Comparison of ENCODE assay signal across 24 cellular contexts in genomic region chr11:57124460-57124859, GRCh38. TPM values are rescaled to one million over a fixed set of nuclear protein-coding genes. Genes with fewer than 3 reads are reported as not detected.
DNase-seq lines count a peak whose midpoint lies in the region; ATAC-seq, FAIRE-seq and TF ChIP-seq lines count a peak whose summit lies in the region.
"Had no signal": no experiment of that assay in that cellular context is flagged by ENCODE, and none has a peak within 500 bp of the region (broad histone marks: within the 10 kb centered on the region; RNA-seq: fewer than 3 reads in every experiment).

No MANE protein-coding gene starts in this region.

- peak overlapping the region; percentile 74 for H3K27ac ChIP-seq in HUES48 (ENCODE audit: low read depth, low read length)
- H3K27ac ChIP-seq in K562 (ENCODE audit: extremely low read depth, low read depth, low read length): no peak overlapping the region
- H3K27ac ChIP-seq in spleen: peak overlapping the region in 5 of 8 donors; percentile 49 to 65 (median 55)
- H3K27ac ChIP-seq in upper lobe of right lung: no peak overlapping the region

- TF ChIP-seq POLR2A in K562 (conservative IDR thresholded peaks at IDR 0.05): no peak
- TF ChIP-seq POLR2A in spleen (IDR thresholded peaks at IDR 0.05): no peak

- H3K4me2 ChIP-seq in K562 (ENCODE audit: insufficient read depth, low read length): no peak overlapping the region
- H3K4me2 ChIP-seq: SK-N-SH had no signal

- H3K4me3 ChIP-seq in HUES48 (ENCODE audit: low read depth, low read length) (no peak overlapping the region), K562 (no peak overlapping the region), mucosa of descending colon (no peak overlapping the region), spleen (no peak overlapping the region), upper lobe of right lung (no peak overlapping the region)
- H3K4me3 ChIP-seq: HAP-1 had no signal

- in situ Hi-C loops in K562 (cut with MboI): no loop called here

- H3K9ac ChIP-seq in HUES48 (ENCODE audit: low read depth, low read length) (no peak overlapping the region), K562 (ENCODE audit: insufficient read depth in 1 of 2, low read depth in 2 of 2, low read length in 2 of 2) (no peak overlapping the region)
- H3K9ac ChIP-seq: SK-N-SH had no signal

- TF ChIP-seq EP300 in K562 (IDR thresholded peaks at IDR 0.05; ENCODE audit: low read length): no peak

- no TSS peak for BruUV-seq in K562 (replicated peaks; lab: Mats Ljungman, UMichigan)

- TF ChIP-seq CTCF in K562 (IDR thresholded peaks at IDR 0.05 in 2 of 3, conservative IDR thresholded peaks at IDR 0.05 in 1 of 3; ENCODE audit: insufficient read depth in 2 of 3, low read depth in 1 of 3, low read length in 3 of 3): no peak
- TF ChIP-seq CTCF in mucosa of descending colon (IDR thresholded peaks at IDR 0.05): no peak
- no peak for TF ChIP-seq CTCF in spleen (IDR thresholded peaks at IDR 0.05 in 8 of 11, conservative IDR thresholded peaks at IDR 0.05 in 3 of 11)
- TF ChIP-seq CTCF in upper lobe of right lung (IDR thresholded peaks at IDR 0.05): no peak

- no peaks in the 10 kb centered on the region for H3K9me3 ChIP-seq in HUES48 (ENCODE audit: control insufficient read depth, insufficient read depth, low read length)
- no peaks in the 10 kb centered on the region for H3K9me3 ChIP-seq in K562 (replicated peaks; ENCODE audit: control insufficient read depth, insufficient read depth, low read depth, low read length)
- no peaks in the 10 kb centered on the region for H3K9me3 ChIP-seq in mucosa of descending colon
- no peaks in the 10 kb centered on the region for H3K9me3 ChIP-seq in spleen
- no peaks in the 10 kb centered on the region for H3K9me3 ChIP-seq in upper lobe of right lung
- H3K9me3 ChIP-seq: HAP-1, SK-N-SH had no signal

- peak overlapping the region; percentile 70 for H2AFZ ChIP-seq in K562 (ENCODE audit: low read depth, low read length)

- FAIRE-seq in K562 (lab: Jason Lieb, UNC): no peak
- FAIRE-seq: HTR-8/SVneo had no signal

- no peaks in the 10 kb centered on the region for H3K79me2 ChIP-seq in K562 (ENCODE audit: control insufficient read depth, insufficient read depth, low read length)

- POLR2A ChIA-PET in K562 (lab: Yijun Ruan, JAX): interaction anchor here (0.7 to 2.5 kb wide), 2 partner anchors 9 to 124 kb away, joined by 4 to 9 read pairs; no protein-coding TSS in a partner anchor

- ATAC-seq in K562 (no peak), mucosa of descending colon (peak; percentile 51), upper lobe of right lung (no peak)

- H3K36me3 ChIP-seq in HUES48 (ENCODE audit: control insufficient read depth, insufficient read depth, low read length): no peaks in the 10 kb centered on the region
- no peaks in the 10 kb centered on the region for H3K36me3 ChIP-seq in K562 (ENCODE audit: control insufficient read depth, insufficient read depth, low read length)
- no peaks in the 10 kb centered on the region for H3K36me3 ChIP-seq in mucosa of descending colon (ENCODE audit: low read depth)
- H3K36me3 ChIP-seq in spleen: no peaks in the 10 kb centered on the region
- H3K36me3 ChIP-seq in upper lobe of right lung: no peaks in the 10 kb centered on the region
- H3K36me3 ChIP-seq: HAP-1 had no signal

- 59% methylated on average over 7 of the region's 7 CpGs for whole genome bisulfite sequencing in K562 (ENCODE audit: insufficient coverage, low coverage, missing lambda C conversion rate)
- 33 to 42% (median 34%) methylated on average over 7 of the region's 7 CpGs for WGBS in spleen, 5 donors

- H3K9me1 ChIP-seq in K562 (ENCODE audit: control insufficient read depth, insufficient read depth, low read length): no peaks in the 10 kb centered on the region

- CTCF ChIA-PET in K562 (lab: Yijun Ruan, JAX; ENCODE audit: low intra/inter-chr PET ratio): no interaction called here

- TF ChIP-seq RAD21 in K562 (CRISPR knock-in tag; conservative IDR thresholded peaks at IDR 0.05 in 1 of 2, IDR thresholded peaks at IDR 0.05 in 1 of 2): no peak

- no peaks in the 10 kb centered on the region for H3K27me3 ChIP-seq in HUES48 (ENCODE audit: control insufficient read depth, insufficient read depth, low read length)
- H3K27me3 ChIP-seq in K562 (ENCODE audit: control insufficient read depth in 2 of 2, insufficient read depth in 2 of 2, low read length in 2 of 2): no peaks in the 10 kb centered on the region
- peaks cover 0 to 31% (median 0%) of the 10 kb centered on the region in 7 donors for H3K27me3 ChIP-seq in spleen (replicated peaks in 1 of 7)
- peaks cover 7% of the 10 kb centered on the region for H3K27me3 ChIP-seq in upper lobe of right lung

- DNase-seq in K562 (ENCODE audit: extremely low read depth in 1 of 4, low spot score in 3 of 4): no peak
- DNase-seq in mucosa of descending colon: no peak
- DNase-seq in spleen: no peak
- no peak for DNase-seq in nucleus accumbens (lab: John Stamatoyannopoulos, UW)
- no peak for DNase-seq in NCI-H2107 treated with DMSO at 0.1 percent for 48 hours (lab: John Stamatoyannopoulos, UW; ENCODE audit: unreplicated experiment)
- no peak for DNase-seq in upper lobe of right lung
- DNase-seq: CD4-positive, CD25-positive, alpha-beta regulatory T cell; COR-L47; DMS 273 treated with DMSO at 0.1 percent for 48 hours; DND-41; MM.1S; NCI-H1092 treated with DMSO at 0.1 percent for 48 hours; NCI-H2081; NCI-H510A; NCI-H748 treated with DMSO at 0.1 percent for 48 hours; NK-92 treated with Interleukin-12 subunit alpha and Interleukin-12 subunit beta, amount 100 ng/mL, for 24 hours; OCI-M1; SHP77 treated with DMSO at 0.1 percent for 48 hours; SK-N-SH had no signal

- intact Hi-C loops in K562 (cut with micrococcal nuclease): no loop called here
- intact Hi-C loops in mucosa of descending colon (cut with DNase I, micrococcal nuclease): no loop called here
- intact Hi-C loops in spleen (cut with DNase I; ENCODE audit: low total_unique reads): loop anchor here (10.0 kb wide), 1 partner anchor 290 kb away; no protein-coding TSS in a partner anchor
- intact Hi-C loops in upper lobe of right lung (cut with DNase I): loop anchor here (5.0 kb wide), 1 partner anchor 123 kb away; no protein-coding TSS in a partner anchor

- no peaks in the 10 kb centered on the region for H4K20me1 ChIP-seq in K562 (replicated peaks; ENCODE audit: control insufficient read depth, insufficient read depth, low read length)

- peaks cover 40% of the 10 kb centered on the region for H3K4me1 ChIP-seq in HUES48 (ENCODE audit: control insufficient read depth, insufficient read depth, low read length)
- H3K4me1 ChIP-seq in K562 (replicated peaks in 1 of 2; ENCODE audit: control insufficient read depth in 2 of 2, insufficient read depth in 2 of 2, low read length in 2 of 2): peaks cover 7 to 47% of the 10 kb centered on the region in 2 experiments; a peak in 3 of 5 replicates
- no peaks in the 10 kb centered on the region for H3K4me1 ChIP-seq in mucosa of descending colon (ENCODE audit: low read depth)
- H3K4me1 ChIP-seq in spleen: peaks cover 3 to 30% (median 13%) of the 10 kb centered on the region in 6 donors
- no peaks in the 10 kb centered on the region for H3K4me1 ChIP-seq in upper lobe of right lung
- H3K4me1 ChIP-seq: HAP-1 had no signal

TF ChIP-seq in K562, 482 proteins besides CTCF, POLR2A, EP300 and RAD21:
- TF ChIP-seq ZNF311 (CRISPR knock-in tag; IDR thresholded peaks at IDR 0.05): no peak
- TF ChIP-seq ZBTB49 (CRISPR knock-in tag; IDR thresholded peaks at IDR 0.05; ENCODE audit: borderline replicate concordance): no peak
- TF ChIP-seq ZNF764 (CRISPR knock-in tag; IDR thresholded peaks at IDR 0.05; ENCODE audit: low read depth): no peak
- no peak for TF ChIP-seq EWSR1 (IDR thresholded peaks at IDR 0.05; ENCODE audit: borderline replicate concordance, low read depth, partially characterized antibody)
- no peak for TF ChIP-seq CTBP1 (IDR thresholded peaks at IDR 0.05; ENCODE audit: borderline replicate concordance)
- no peak for TF ChIP-seq TEAD2 (tag; IDR thresholded peaks at IDR 0.05)
- TF ChIP-seq STAG1 (CRISPR knock-in tag; IDR thresholded peaks at IDR 0.05; ENCODE audit: borderline replicate concordance): no peak

RNA-seq across cellular contexts. Expression of gene LRRC55, which starts 57.3 kb away (rescaled TPM):
- total RNA-seq in K562 (2011; cell fraction: chromatin; rRNA removed; ENCODE audit: low replicate concordance): not detected in 2 replicates
- total RNA-seq in K562 (2011; cell fraction: nucleolus; rRNA removed): not detected in 2 replicates
- not detected in 2 replicates for total RNA-seq in K562 (2011; cell fraction: nucleoplasm; rRNA removed)
- total RNA-seq in K562 (2014; rRNA removed): not detected in 2 replicates
- total RNA-seq in K562 (2014; rRNA removed; fragmentation: Illumina TruSeq; extraction: Trizol): not detected in 2 replicates
- not detected in 2 replicates for total RNA-seq in K562 (2015; rRNA removed; fragmentation: Illumina TruSeq; extraction: Trizol)
- not detected in 2 replicates for total RNA-seq in K562 (2021)
- polyA plus RNA-seq in K562 (2011; rRNA removed): not detected in 2 replicates
- polyA plus RNA-seq in K562 (2011; cell fraction: cytosol; rRNA removed): not detected in 2 replicates
- not detected in 2 replicates for polyA plus RNA-seq in K562 (2011; cell fraction: nucleus; rRNA removed)
- not detected in 2 replicates for polyA plus RNA-seq in K562 (2012)
- not detected in 2 replicates for polyA plus RNA-seq in K562 (2014; fragmentation: Illumina TruSeq; extraction: Trizol)
- not detected for polyA plus RNA-seq in K562 (2014; fragmentation: Nextera tagmentation; extraction: Ambion mirVana)
- not detected in 2 replicates for polyA plus RNA-seq in K562 (2014; rRNA removed)
- not detected in 2 replicates for polyA minus RNA-seq in K562 (2011; rRNA and poly(A)+ RNA removed)
- polyA minus RNA-seq in K562 (2011; cell fraction: cytosol; rRNA and poly(A)+ RNA removed): not detected in 2 replicates
- polyA minus RNA-seq in K562 (2011; cell fraction: nucleus; rRNA and poly(A)+ RNA removed): not detected in 2 replicates
- 1 to 10 TPM in 1 of 3 donors, under 1 TPM in 1, not detected in 1; 0.19 to 1.4 TPM for total RNA-seq in mucosa of descending colon
- 1 to 10 TPM in 2 of 7 donors, under 1 TPM in 4, not detected in 1; 0.51 to 1.5 (median 0.62) TPM for total RNA-seq in spleen
- under 1 TPM; 0.03 to 0.19 (median 0.04) TPM for polyA plus RNA-seq in spleen
- total RNA-seq in upper lobe of right lung: not detected
- total RNA-seq: CD4-positive, CD25-positive, alpha-beta regulatory T cell; G401; LHCN-M2 had no signal
- polyA plus RNA-seq: CD4-positive, CD25-positive, alpha-beta regulatory T cell; SK-N-SH had no signal

Comparison
In these comparisons a context has a peak if more than half of its experiments do, and no peak if none do; other contexts are left out.
1. H3K27ac ChIP-seq: peak in HUES48 (single experiment) and spleen (5 of 8); none in K562 (single experiment) and upper lobe of right lung (single experiment).
2. intact Hi-C loops: an anchor here in spleen (10.0 kb wide) and upper lobe of right lung (5.0 kb wide); none called in K562 and mucosa of descending colon.